ENCODE assay signal across 24 cellular contexts in the genomic region with DNA sequence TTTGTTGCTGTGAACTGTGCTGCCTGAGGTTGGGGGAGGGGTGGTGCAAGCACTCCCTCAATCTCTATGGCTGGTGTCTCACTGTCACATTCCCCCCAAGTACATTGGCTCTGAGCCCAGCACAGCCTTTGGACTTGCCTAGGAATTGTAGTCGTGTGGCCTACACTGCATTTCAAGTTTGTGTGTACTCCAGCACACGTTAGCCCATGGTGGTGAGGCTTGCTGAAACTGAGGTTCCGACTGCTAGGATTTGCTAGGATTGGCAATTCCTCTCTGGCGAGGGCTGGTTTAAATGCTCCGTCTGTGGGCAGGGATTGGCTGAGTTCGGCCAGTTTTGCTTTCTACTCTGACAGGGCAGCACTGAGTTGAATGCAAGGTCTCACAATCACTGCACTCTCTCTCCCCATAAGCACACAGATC.
DNase-seq lines count a peak whose midpoint lies in the region; ATAC-seq, FAIRE-seq and TF ChIP-seq lines count a peak whose summit lies in the region.
"Had no signal": no experiment of that assay in that cellular context is flagged by ENCODE, and none has a peak within 500 bp of the region (broad histone marks: within the 10 kb centered on the region; RNA-seq: fewer than 3 reads in every experiment).

No MANE protein-coding gene starts in this region.

- TF ChIP-seq CTCF in right lobe of liver (IDR thresholded peaks at IDR 0.05) (no peak), HepG2 (CRISPR knock-in tag; IDR thresholded peaks at IDR 0.05) (no peak), mammary epithelial cell (conservative IDR thresholded peaks at IDR 0.05 in 1 of 2, IDR thresholded peaks at IDR 0.05 in 1 of 2; ENCODE audit: extremely low read depth in 1 of 2, insufficient read depth in 1 of 2, low read depth in 1 of 2, low read length in 2 of 2) (no peak)

- FAIRE-seq in HepG2 (lab: Jason Lieb, UNC) = no peak
- FAIRE-seq: GM19239 had no signal

- no peaks in the 10 kb centered on the region for H3K79me2 ChIP-seq in HepG2 (ENCODE audit: insufficient read depth, low read length)
- no peaks in the 10 kb centered on the region for H3K79me2 ChIP-seq in mammary epithelial cell (ENCODE audit: insufficient read depth, low read length)

- H3K4me1 ChIP-seq in right lobe of liver = no peaks in the 10 kb centered on the region
- H3K4me1 ChIP-seq in HepG2 (ENCODE audit: insufficient read depth, low read length) = no peaks in the 10 kb centered on the region
- H3K4me1 ChIP-seq in mammary epithelial cell (ENCODE audit: insufficient read depth, low read length) = peaks cover 7% of the 10 kb centered on the region
- H3K4me1 ChIP-seq: lower lobe of right lung, stomach had no signal

- peak in 1 of 3 donors; percentile 41 for DNase-seq in right lobe of liver
- no peak for DNase-seq in HepG2 (ENCODE audit: low spot score)
- DNase-seq in cardiac septum (ENCODE audit: low spot score) = peak; percentile 77
- peak; percentile 19 for DNase-seq in midbrain (lab: John Stamatoyannopoulos, UW)
- DNase-seq in ureter (ENCODE audit: low spot score) = peak; percentile 40
- DNase-seq in mammary epithelial cell = no peak
- no peak for DNase-seq in HCEC 1CT
- no peak for DNase-seq in DMS153 (lab: John Stamatoyannopoulos, UW)
- DNase-seq: activated CD4-positive, alpha-beta T cell treated with anti-CD3 and anti-CD28 coated beads for 1 hour; central memory CD4-positive, alpha-beta T cell; DND-41; effector memory CD8-positive, alpha-beta T cell; HFFc6; lower lobe of right lung; naive thymus-derived CD8-positive, alpha-beta T cell; NCI-H187; NCI-H526 treated with DMSO at 0.1 percent for 48 hours; PC-3; stimulated activated CD4-positive, alpha-beta T cell treated with anti-CD3 and anti-CD28 coated beads, Interleukin-1b, Interleukin-23, amount 100 ng/mL, for 48 hours; stomach; T-helper 9 cell had no signal

- 66% methylated on average over 6 of the region's 6 CpGs for WGBS in right lobe of liver (ENCODE audit: insufficient coverage, low coverage, low lambda C conversion rate, missing lambda C conversion rate)
- 19% methylated on average over 4 of the region's 6 CpGs for WGBS in HepG2 (ENCODE audit: low lambda C conversion rate)
- 58% methylated on average over 6 of the region's 6 CpGs for WGBS in mammary epithelial cell (ENCODE audit: low coverage, missing lambda C conversion rate)

- H3K36me3 ChIP-seq in right lobe of liver (no peaks in the 10 kb centered on the region), HepG2 (replicated peaks in 1 of 2; ENCODE audit: control insufficient read depth in 1 of 2, insufficient read depth in 2 of 2, low read length in 2 of 2) (no peaks in the 10 kb centered on the region), mammary epithelial cell (ENCODE audit: insufficient read depth, low read length) (no peaks in the 10 kb centered on the region)
- H3K36me3 ChIP-seq: lower lobe of right lung, stomach had no signal

- H3K9me3 ChIP-seq in right lobe of liver (no peaks in the 10 kb centered on the region), HepG2 (ENCODE audit: low read length) (peaks cover 11% of the 10 kb centered on the region), mammary epithelial cell (replicated peaks; ENCODE audit: insufficient read depth, low read length) (no peaks in the 10 kb centered on the region)
- H3K9me3 ChIP-seq: lower lobe of right lung had no signal

- in situ Hi-C loops in HepG2 (cut with HindIII; ENCODE audit: extremely low pct_ligation_motif_present, low pct_unique_long_range_greater_than_20kb) (no loop called here), mammary epithelial cell (cut with MboI; ENCODE audit: low sequenced_read_pairs in 2 of 2) (no loop called here)

- H3K27ac ChIP-seq in right lobe of liver (no peak overlapping the region), HepG2 (ENCODE audit: extremely low read length, insufficient read depth, low read length) (no peak overlapping the region), mammary epithelial cell (ENCODE audit: insufficient read depth, low read depth, low read length) (no peak overlapping the region)
- H3K27ac ChIP-seq: lower lobe of right lung, SK-N-MC, stomach had no signal

- ATAC-seq in right lobe of liver (peak in 3 of 4 donors; percentile 35 to 75 (median 36)), HepG2 (no peak)
- ATAC-seq: activated T-helper 17 cell treated with anti-CD3 and anti-CD28 coated beads, Interleukin-2, amount 50 U/mL, for 72 hours; effector memory CD8-positive, alpha-beta T cell; naive thymus-derived CD8-positive, alpha-beta T cell; PC-3 had no signal

- no peak overlapping the region for H3K9ac ChIP-seq in HepG2 (ENCODE audit: insufficient read depth, low read depth, low read length)
- H3K9ac ChIP-seq in mammary epithelial cell (ENCODE audit: insufficient read depth, low read length) = no peak overlapping the region

- H3K4me3 ChIP-seq in right lobe of liver = no peak overlapping the region
- H3K4me3 ChIP-seq in HepG2 (replicated peaks in 1 of 3; ENCODE audit: insufficient read depth in 1 of 3, low read depth in 2 of 3, low read length in 3 of 3) = no peak overlapping the region
- H3K4me3 ChIP-seq in mammary epithelial cell (replicated peaks in 1 of 3; ENCODE audit: insufficient read depth in 1 of 3, low read depth in 2 of 3, low read length in 3 of 3) = no peak overlapping the region
- H3K4me3 ChIP-seq: lower lobe of right lung, SK-N-MC, stomach had no signal

- no peak for TF ChIP-seq RAD21 in HepG2 (CRISPR knock-in tag; IDR thresholded peaks at IDR 0.05)

- H4K20me1 ChIP-seq in HepG2 (ENCODE audit: insufficient read depth, low read length) (no peaks in the 10 kb centered on the region), mammary epithelial cell (ENCODE audit: insufficient read depth, low read length) (no peaks in the 10 kb centered on the region)

- no peak overlapping the region for H3K4me2 ChIP-seq in HepG2 (ENCODE audit: low read depth, low read length)
- no peak overlapping the region for H3K4me2 ChIP-seq in mammary epithelial cell (ENCODE audit: insufficient read depth, low read depth, low read length)

- BruUV-seq in HepG2 (replicated peaks; lab: Mats Ljungman, UMichigan) (no TSS peak), mammary epithelial cell (replicated peaks; lab: Mats Ljungman, UMichigan) (no TSS peak)

- TF ChIP-seq EP300 in HepG2 (IDR thresholded peaks at IDR 0.05; ENCODE audit: low read depth in 2 of 2, low read length in 2 of 2) (no peak), HepG2 (CRISPR knock-in tag; IDR thresholded peaks at IDR 0.05; ENCODE audit: borderline replicate concordance) (no peak)

- POLR2A ChIA-PET in HepG2 (lab: Yijun Ruan, JAX) = no interaction called here

- intact Hi-C loops in right lobe of liver (cut with DNase I) = no loop called here
- intact Hi-C loops in HepG2 (cut with micrococcal nuclease; ENCODE audit: unreplicated experiment) = no loop called here
- intact Hi-C loops in cardiac septum (cut with DNase I) = loop anchor here (10.0 kb wide), 2 partner anchors 122 to 178 kb away; partner anchors contain the start of gene CXXC4
- intact Hi-C loops in mammary epithelial cell (cut with micrococcal nuclease) = no loop called here

- TF ChIP-seq POLR2A in right lobe of liver (IDR thresholded peaks at IDR 0.05) = no peak
- no peak for TF ChIP-seq POLR2A in HepG2 (IDR thresholded peaks at IDR 0.05; ENCODE audit: insufficient read depth in 1 of 2, low read depth in 2 of 2, low read length in 2 of 2)

- dilution Hi-C loops in mammary epithelial cell (cut with HindIII; ENCODE audit: low sequenced_read_pairs) = no loop called here

- H2AFZ ChIP-seq in HepG2 (ENCODE audit: low read length) (no peak overlapping the region), mammary epithelial cell (ENCODE audit: low read depth, low read length) (no peak overlapping the region)

- CTCF ChIA-PET in HepG2 (lab: Yijun Ruan, JAX; ENCODE audit: low intra/inter-chr PET ratio, low total read pairs) (no interaction called here), mammary epithelial cell (lab: Charles Lee; ENCODE audit: low non-redundant PET) (interaction anchor here (0.5 kb wide), 1 partner anchor 14 kb away, joined by 4 read pairs; no protein-coding TSS in a partner anchor)

- no peaks in the 10 kb centered on the region for H3K27me3 ChIP-seq in right lobe of liver
- no peaks in the 10 kb centered on the region for H3K27me3 ChIP-seq in HepG2 (ENCODE audit: control insufficient read depth in 1 of 2, insufficient read depth in 2 of 2, low read length in 2 of 2)
- no peaks in the 10 kb centered on the region for H3K27me3 ChIP-seq in mammary epithelial cell (ENCODE audit: insufficient read depth, low read length)
- H3K27me3 ChIP-seq: stomach had no signal

TF ChIP-seq in HepG2, 621 proteins besides CTCF, POLR2A, EP300 and RAD21:
- TF ChIP-seq DBP (CRISPR knock-in tag; IDR thresholded peaks at IDR 0.05; ENCODE audit: not compliant biosample characterization) (no peak), ZNF747 (CRISPR knock-in tag; IDR thresholded peaks at IDR 0.05; ENCODE audit: borderline replicate concordance) (no peak), SAP130 (CRISPR knock-in tag; IDR thresholded peaks at IDR 0.05; ENCODE audit: low read depth) (no peak)

Comparison
In these comparisons a context has a peak if more than half of its experiments do, and no peak if none do; other contexts are left out.
1. DNase-seq: peak in cardiac septum (single experiment), midbrain (single experiment) and ureter (single experiment); none in HepG2 (single experiment), mammary epithelial cell (single experiment), HCEC 1CT (single experiment) and DMS153 (single experiment).